ENCODE assay signal across 19 cellular contexts in genomic region chr14:77220246-77221017, GRCh38. TPM values are rescaled to one million over a fixed set of nuclear protein-coding genes. Genes with fewer than 3 reads are reported as not detected.
DNase-seq lines count a peak whose midpoint lies in the region; ATAC-seq and TF ChIP-seq lines count a peak whose summit lies in the region.
"Had no signal": no experiment of that assay in that cellular context is flagged by ENCODE, and none has a peak within 500 bp of the region (broad histone marks: within the 10 kb centered on the region; RNA-seq: fewer than 3 reads in every experiment).

No MANE protein-coding gene starts in this region.

- H3K27me3 Mint-ChIP-seq in activated naive CD4-positive, alpha-beta T cell treated with anti-CD3 and anti-CD28 coated beads, Interleukin-2, amount 10 ng/mL, durations not matched to agents 7 days and 5 days: peaks cover 6% of the 10 kb centered on the region
- peaks cover 3% of the 10 kb centered on the region for H3K27me3 Mint-ChIP-seq in activated T-helper 2 cell treated with anti-CD3 and anti-CD28 coated beads, Interferon-gamma antibody, Interleukin-2, Interleukin-4, amounts not matched to agents 10 μg/mL and 5 μg/mL and 100 μg/mL, durations not matched to agents 14 hours and 24 hours and 36 hours (ENCODE audit: low read depth)

- no peak overlapping the region for H3K4me3 ChIP-seq in left ventricle myocardium inferior
- no peak overlapping the region for H3K4me3 ChIP-seq in neuronal stem cell (ENCODE audit: low read length in 2 of 2)
- H3K4me3 ChIP-seq: MG63, Peyer's patch had no signal

- no peak overlapping the region for H2BK15ac ChIP-seq in neuronal stem cell (ENCODE audit: low read length)

- no peak overlapping the region for H4K8ac ChIP-seq in neuronal stem cell (ENCODE audit: low read depth, low read length)

- H4K91ac ChIP-seq in neuronal stem cell (ENCODE audit: low read depth, low read length, poor library complexity): no peak overlapping the region

- DNase-seq in Right ventricle myocardium inferior (ENCODE audit: missing footprints) (no peak), left ventricle myocardium inferior (no peak), HK-2 (ENCODE audit: unreplicated experiment) (peak; percentile 19), neuronal stem cell (ENCODE audit: low spot score) (no peak), NCI-H2196 (lab: John Stamatoyannopoulos, UW; ENCODE audit: unreplicated experiment) (no peak)
- DNase-seq in activated naive CD4-positive, alpha-beta T cell treated with anti-CD3 and anti-CD28 coated beads, Interleukin-2, amount 10 ng/mL, durations not matched to agents 7 days and 5 days: no peak
- DNase-seq in activated T-helper 2 cell treated with anti-CD3 and anti-CD28 coated beads, Interferon-gamma antibody, Interleukin-2, Interleukin-4, amounts not matched to agents 10 μg/mL and 5 μg/mL and 100 μg/mL, durations not matched to agents 14 hours and 24 hours and 36 hours (ENCODE audit: low spot score): no peak
- DNase-seq: Calu3, NCI-H187 treated with DMSO at 0.1 percent for 48 hours, NCI-H2171, NCI-H774, Peyer's patch, SIG-M5 had no signal

- intact Hi-C loops in Right ventricle myocardium inferior (cut with DNase I) (no loop called here), left ventricle myocardium inferior (cut with micrococcal nuclease) (no loop called here)
- intact Hi-C loops in activated T-helper 2 cell treated with anti-CD3 and anti-CD28 coated beads, Interferon-gamma antibody, Interleukin-2, Interleukin-4, amounts not matched to agents 10 μg/mL and 5 μg/mL and 100 μg/mL, durations not matched to agents 14 hours and 24 hours and 36 hours (cut with micrococcal nuclease): no loop called here

- peak; percentile 49 for ATAC-seq in Right ventricle myocardium inferior

- H2AFZ ChIP-seq in neuronal stem cell (ENCODE audit: low read length): no peak overlapping the region

- no peaks in the 10 kb centered on the region for H3K9me3 ChIP-seq in left ventricle myocardium inferior (replicated peaks)
- no peaks in the 10 kb centered on the region for H3K9me3 ChIP-seq in neuronal stem cell (replicated peaks in 1 of 2; ENCODE audit: control insufficient read depth in 2 of 2, insufficient read depth in 1 of 2, low read depth in 1 of 2, low read length in 2 of 2)
- H3K9me3 ChIP-seq: MG63, Peyer's patch had no signal

- H3K4me2 ChIP-seq in neuronal stem cell (ENCODE audit: insufficient read depth, low read length, poor library complexity, severe bottlenecking): no peak overlapping the region

- H2AK5ac ChIP-seq in neuronal stem cell (ENCODE audit: low read depth, low read length): no peak overlapping the region

- H3K4me1 ChIP-seq in left ventricle myocardium inferior: peaks cover 12% of the 10 kb centered on the region
- peaks cover 0 to 24% of the 10 kb centered on the region in 2 donors for H3K4me1 ChIP-seq in neuronal stem cell (ENCODE audit: control insufficient read depth in 2 of 2, insufficient read depth in 1 of 2, low read depth in 1 of 2, low read length in 2 of 2)
- H3K4me1 ChIP-seq: Peyer's patch had no signal

- H3K27ac ChIP-seq in left ventricle myocardium inferior (replicated peaks): no peak overlapping the region
- H3K27ac ChIP-seq in VCaP: peak overlapping the region; percentile 36; the same call in 1 of the 2 replicates
- H3K27ac ChIP-seq in neuronal stem cell (replicated peaks; ENCODE audit: low read length): no peak overlapping the region
- H3K27ac ChIP-seq: HL-60, Peyer's patch had no signal

- H2BK5ac ChIP-seq in neuronal stem cell (ENCODE audit: low read length): no peak overlapping the region

- TF ChIP-seq CTCF in left ventricle myocardium inferior (IDR thresholded peaks at IDR 0.05; ENCODE audit: borderline replicate concordance) (no peak), VCaP (conservative IDR thresholded peaks at IDR 0.05) (no peak)

- no peaks in the 10 kb centered on the region for H3K36me3 Mint-ChIP-seq in activated naive CD4-positive, alpha-beta T cell treated with anti-CD3 and anti-CD28 coated beads, Interleukin-2, amount 10 ng/mL, durations not matched to agents 7 days and 5 days
- H3K36me3 Mint-ChIP-seq in activated T-helper 2 cell treated with anti-CD3 and anti-CD28 coated beads, Interferon-gamma antibody, Interleukin-2, Interleukin-4, amounts not matched to agents 10 μg/mL and 5 μg/mL and 100 μg/mL, durations not matched to agents 14 hours and 24 hours and 36 hours (ENCODE audit: low read depth): no peaks in the 10 kb centered on the region
- H3K36me3 Mint-ChIP-seq: CD14-positive monocyte had no signal

- H3K27ac Mint-ChIP-seq in activated naive CD4-positive, alpha-beta T cell treated with anti-CD3 and anti-CD28 coated beads, Interleukin-2, amount 10 ng/mL, durations not matched to agents 7 days and 5 days: no peak overlapping the region
- no peak overlapping the region for H3K27ac Mint-ChIP-seq in activated T-helper 2 cell treated with anti-CD3 and anti-CD28 coated beads, Interferon-gamma antibody, Interleukin-2, Interleukin-4, amounts not matched to agents 10 μg/mL and 5 μg/mL and 100 μg/mL, durations not matched to agents 14 hours and 24 hours and 36 hours
- H3K27ac Mint-ChIP-seq: CD14-positive monocyte had no signal

- H3K4me1 Mint-ChIP-seq in activated naive CD4-positive, alpha-beta T cell treated with anti-CD3 and anti-CD28 coated beads, Interleukin-2, amount 10 ng/mL, durations not matched to agents 7 days and 5 days: no peaks in the 10 kb centered on the region
- H3K4me1 Mint-ChIP-seq in activated T-helper 2 cell treated with anti-CD3 and anti-CD28 coated beads, Interferon-gamma antibody, Interleukin-2, Interleukin-4, amounts not matched to agents 10 μg/mL and 5 μg/mL and 100 μg/mL, durations not matched to agents 14 hours and 24 hours and 36 hours (ENCODE audit: low read depth): no peaks in the 10 kb centered on the region
- H3K4me1 Mint-ChIP-seq: CD14-positive monocyte had no signal

- no peak overlapping the region for H3K14ac ChIP-seq in neuronal stem cell (ENCODE audit: low read length)

- H3K9ac ChIP-seq in neuronal stem cell (ENCODE audit: low read depth, low read length, poor library complexity): peak overlapping the region; percentile 56

- WGBS in neuronal stem cell (ENCODE audit: extremely low coverage in 2 of 2, insufficient read length in 2 of 2, insufficient replicate concordance in 1 of 2), 2 donors: no CpG with 5 or more reads among the region's 24 CpGs

- H3K27me3 ChIP-seq in left ventricle myocardium inferior (ENCODE audit: low read depth): peaks cover 36% of the 10 kb centered on the region
- H3K27me3 ChIP-seq in neuronal stem cell (ENCODE audit: control insufficient read depth in 3 of 3, insufficient read depth in 3 of 3, low read depth in 1 of 3, low read length in 3 of 3): peaks cover 0 to 58% (median 0%) of the 10 kb centered on the region in 3 experiments
- H3K27me3 ChIP-seq: MG63, Peyer's patch had no signal

- H3K36me3 ChIP-seq in left ventricle myocardium inferior (no peaks in the 10 kb centered on the region), neuronal stem cell (replicated peaks in 1 of 2; ENCODE audit: control insufficient read depth in 2 of 2, insufficient read depth in 2 of 2, low read length in 2 of 2) (no peaks in the 10 kb centered on the region)
- H3K36me3 ChIP-seq: MG63, Peyer's patch had no signal

- no peak overlapping the region for H3K4me3 Mint-ChIP-seq in activated naive CD4-positive, alpha-beta T cell treated with anti-CD3 and anti-CD28 coated beads, Interleukin-2, amount 10 ng/mL, durations not matched to agents 7 days and 5 days
- no peak overlapping the region for H3K4me3 Mint-ChIP-seq in activated T-helper 2 cell treated with anti-CD3 and anti-CD28 coated beads, Interferon-gamma antibody, Interleukin-2, Interleukin-4, amounts not matched to agents 10 μg/mL and 5 μg/mL and 100 μg/mL, durations not matched to agents 14 hours and 24 hours and 36 hours (ENCODE audit: low read depth)
- H3K4me3 Mint-ChIP-seq: CD14-positive monocyte had no signal

- no peak overlapping the region for H3K4ac ChIP-seq in neuronal stem cell (ENCODE audit: low read length)

- no peaks in the 10 kb centered on the region for H3K79me1 ChIP-seq in neuronal stem cell (ENCODE audit: low read depth, low read length)

- no peak overlapping the region for H3K23ac ChIP-seq in neuronal stem cell (ENCODE audit: low read depth, low read length, poor library complexity)

- peak overlapping the region; percentile 51 for H3K18ac ChIP-seq in neuronal stem cell (ENCODE audit: low read length)

- H2BK12ac ChIP-seq in neuronal stem cell (ENCODE audit: low read length): no peak overlapping the region

- no peak overlapping the region for H2BK120ac ChIP-seq in neuronal stem cell (ENCODE audit: low read depth, low read length)

- CTCF ChIA-PET in activated naive CD4-positive, alpha-beta T cell treated with anti-CD3 and anti-CD28 coated beads, Interleukin-2, amount 10 ng/mL, durations not matched to agents 7 days and 5 days (lab: Charles Lee): no interaction called here

- no peaks in the 10 kb centered on the region for H3K9me3 Mint-ChIP-seq in activated naive CD4-positive, alpha-beta T cell treated with anti-CD3 and anti-CD28 coated beads, Interleukin-2, amount 10 ng/mL, durations not matched to agents 7 days and 5 days
- peaks cover 5% of the 10 kb centered on the region for H3K9me3 Mint-ChIP-seq in activated T-helper 2 cell treated with anti-CD3 and anti-CD28 coated beads, Interferon-gamma antibody, Interleukin-2, Interleukin-4, amounts not matched to agents 10 μg/mL and 5 μg/mL and 100 μg/mL, durations not matched to agents 14 hours and 24 hours and 36 hours
- H3K9me3 Mint-ChIP-seq: CD14-positive monocyte had no signal

RNA-seq across cellular contexts. Expression of gene TMEM63C, which starts 38.8 kb away (rescaled TPM):
- 2.7 TPM for total RNA-seq in Right ventricle myocardium inferior
- total RNA-seq in left ventricle myocardium inferior: 0.63 TPM
- 1.9 TPM for polyA plus RNA-seq in neuronal stem cell (2013, experiment 1 of 2)
- 1.9 TPM for polyA plus RNA-seq in neuronal stem cell (2013, experiment 2 of 2)
- total RNA-seq in activated T-helper 2 cell treated with anti-CD3 and anti-CD28 coated beads, Interferon-gamma antibody, Interleukin-2, Interleukin-4, amounts not matched to agents 10 μg/mL and 5 μg/mL and 100 μg/mL, durations not matched to agents 14 hours and 24 hours and 36 hours: 0.53 and 1.0 TPM in 2 replicates
- total RNA-seq: NCI-H460 had no signal

RNA-seq across cellular contexts. Expression of gene NGB, which starts 50.6 kb away (rescaled TPM):
- total RNA-seq in Right ventricle myocardium inferior (not detected), left ventricle myocardium inferior (not detected)
- polyA plus RNA-seq in neuronal stem cell (2013, experiment 1 of 2): not detected
- not detected for polyA plus RNA-seq in neuronal stem cell (2013, experiment 2 of 2)
- total RNA-seq in activated T-helper 2 cell treated with anti-CD3 and anti-CD28 coated beads, Interferon-gamma antibody, Interleukin-2, Interleukin-4, amounts not matched to agents 10 μg/mL and 5 μg/mL and 100 μg/mL, durations not matched to agents 14 hours and 24 hours and 36 hours: not detected in 2 replicates
- total RNA-seq: A673, Calu3, NCI-H460, Peyer's patch had no signal
- polyA plus RNA-seq: CD14-positive monocyte had no signal
